8 cellular contexts compared by ENCODE assay signal in genomic region chr5:141922827-141923442, GRCh38. TPM values are rescaled to one million over a fixed set of nuclear protein-coding genes. Genes with fewer than 3 reads are reported as not detected.
DNase-seq lines count a peak whose midpoint lies in the region; ATAC-seq and TF ChIP-seq lines count a peak whose summit lies in the region.
"Not testable (repeated sequence)": the region's sequence is repeated elsewhere in the genome, so short reads cannot be mapped to it uniquely, and the experiment has no call there.

No MANE protein-coding gene starts in this region.

- H3K27ac Mint-ChIP-seq in activated naive CD8-positive, alpha-beta T cell treated with anti-CD3 and anti-CD28 coated beads, Interleukin-2, amount 50 U/mL, for 24 hours, result peak overlapping the region; percentile 88

- H3K27me3 ChIP-seq in RWPE2 (ENCODE audit: insufficient read depth, poor library complexity, severe bottlenecking); kidney epithelial cell (ENCODE audit: control insufficient read depth, insufficient read depth, low read length); osteoblast (ENCODE audit: insufficient read depth, low read length); thymus (ENCODE audit: control insufficient read depth, insufficient read depth): not testable (repeated sequence)

- H4K20me1 ChIP-seq in osteoblast (ENCODE audit: insufficient read depth, low read length), result peaks cover 10% of the 10 kb centered on the region

- peak overlapping the region; percentile 89 for H3K4me3 ChIP-seq in RWPE2 (ENCODE audit: severe bottlenecking)
- H3K4me3 ChIP-seq in epithelial cell of esophagus (ENCODE audit: low read length), result peak overlapping the region; percentile 62
- peak overlapping the region; percentile 73 for H3K4me3 ChIP-seq in kidney epithelial cell (ENCODE audit: low read depth, low read length)
- H3K4me3 ChIP-seq in osteoblast (ENCODE audit: insufficient read depth, low read length), result peak overlapping the region; percentile 90
- peak overlapping the region; percentile 98 for H3K4me3 ChIP-seq in thymus (ENCODE audit: low read length)

- not testable (repeated sequence) for H3K9me3 Mint-ChIP-seq in activated naive CD8-positive, alpha-beta T cell treated with anti-CD3 and anti-CD28 coated beads, Interleukin-2, amount 50 U/mL, for 24 hours

- peaks cover 27% of the 10 kb centered on the region for H3K36me3 Mint-ChIP-seq in activated naive CD8-positive, alpha-beta T cell treated with anti-CD3 and anti-CD28 coated beads, Interleukin-2, amount 50 U/mL, for 24 hours (ENCODE audit: low read depth)

- H3K4me1 Mint-ChIP-seq in activated naive CD8-positive, alpha-beta T cell treated with anti-CD3 and anti-CD28 coated beads, Interleukin-2, amount 50 U/mL, for 24 hours, result peaks cover 20% of the 10 kb centered on the region

- H3K36me3 ChIP-seq in RWPE2 (ENCODE audit: low read depth), result peaks cover 38% of the 10 kb centered on the region
- H3K36me3 ChIP-seq in kidney epithelial cell (ENCODE audit: control insufficient read depth, insufficient read depth, low read length), result not testable (repeated sequence)
- peaks cover 25% of the 10 kb centered on the region for H3K36me3 ChIP-seq in osteoblast (ENCODE audit: insufficient read depth, low read length)
- H3K36me3 ChIP-seq in thymus (ENCODE audit: control insufficient read depth, insufficient read depth), result peaks cover 11% of the 10 kb centered on the region

- DNase-seq in COLO829 (ENCODE audit: low spot score), result peak; percentile 10
- DNase-seq in RWPE2 (ENCODE audit: low spot score); activated naive CD8-positive, alpha-beta T cell treated with anti-CD3 and anti-CD28 coated beads, Interleukin-2, amount 50 U/mL, for 24 hours; epithelial cell of esophagus (ENCODE audit: low read depth); kidney epithelial cell (ENCODE audit: low read depth); osteoblast (ENCODE audit: insufficient read length, low spot score, missing footprints): not testable (repeated sequence)

- H3K4me2 ChIP-seq in osteoblast (ENCODE audit: insufficient read depth, low read length), result peak overlapping the region; percentile 99

- peaks cover 21% of the 10 kb centered on the region for H3K79me2 ChIP-seq in osteoblast (ENCODE audit: insufficient read depth, low read length)

- not testable (repeated sequence) for H3K27me3 Mint-ChIP-seq in activated naive CD8-positive, alpha-beta T cell treated with anti-CD3 and anti-CD28 coated beads, Interleukin-2, amount 50 U/mL, for 24 hours

- H3K27ac ChIP-seq in RWPE2 (ENCODE audit: poor library complexity, severe bottlenecking), result peak overlapping the region; percentile 65
- H3K27ac ChIP-seq in osteoblast (ENCODE audit: low read depth, low read length), result peak overlapping the region; percentile 94
- H3K27ac ChIP-seq in thymus (ENCODE audit: low read depth), result peak overlapping the region; percentile 99

- TF ChIP-seq CTCF in RWPE2 (IDR thresholded peaks at IDR 0.05; ENCODE audit: poor library complexity, severe bottlenecking); epithelial cell of esophagus (IDR thresholded peaks at IDR 0.05; ENCODE audit: insufficient read depth, low read depth, low read length, missing control alignments); kidney epithelial cell (IDR thresholded peaks at IDR 0.05; ENCODE audit: insufficient read depth, low read length, poor library complexity, severe bottlenecking); osteoblast (IDR thresholded peaks at IDR 0.05; ENCODE audit: extremely low read depth, low read depth, low read length): not testable (repeated sequence)

- H3K4me3 Mint-ChIP-seq in activated naive CD8-positive, alpha-beta T cell treated with anti-CD3 and anti-CD28 coated beads, Interleukin-2, amount 50 U/mL, for 24 hours, result peak overlapping the region; percentile 93

- not testable (repeated sequence) for H3K9me3 ChIP-seq in RWPE2 (ENCODE audit: severe bottlenecking); osteoblast (ENCODE audit: low read depth, low read length); thymus (ENCODE audit: control insufficient read depth)

- H3K4me1 ChIP-seq in RWPE2 (ENCODE audit: insufficient read depth, poor library complexity, severe bottlenecking); thymus (ENCODE audit: control insufficient read depth, insufficient read depth, low read length): not testable (repeated sequence)
- H3K4me1 ChIP-seq in osteoblast (ENCODE audit: insufficient read depth, low read length), result peaks cover 14% of the 10 kb centered on the region

- 61% methylated on average over 28 of the region's 28 CpGs for WGBS in thymus

- peak overlapping the region; percentile 92 for H2AFZ ChIP-seq in osteoblast (ENCODE audit: low read length)

- ATAC-seq in HG02571 (IDR thresholded peaks at IDR 0.05; ENCODE audit: unreplicated experiment), result peak; percentile 1
- peak; percentile 3; the same call in 2 of the 3 replicates for ATAC-seq in RWPE2 (ENCODE audit: low read depth)
- not testable (repeated sequence) for ATAC-seq in activated naive CD8-positive, alpha-beta T cell treated with anti-CD3 and anti-CD28 coated beads, Interleukin-2, amount 50 U/mL, for 24 hours

RNA-seq across cellular contexts. Expression of gene DELE1, which starts 0.7 kb away (rescaled TPM):
- total RNA-seq in kidney epithelial cell (62.3 and 74.1 TPM in 2 replicates), osteoblast (50.1 and 52.1 TPM in 2 replicates)
- polyA plus RNA-seq in thymus, result 41.5 TPM

RNA-seq across cellular contexts. Expression of gene PCDH12, which starts 35.1 kb away (rescaled TPM):
- total RNA-seq in kidney epithelial cell, result not detected in 2 replicates
- total RNA-seq in osteoblast, result under 0.01 TPM in 1 of 2 replicates, not detected in the other
- 0.52 TPM for polyA plus RNA-seq in thymus

RNA-seq across cellular contexts. Expression of gene PCDH1, which starts 44.7 kb away (rescaled TPM):
- total RNA-seq in kidney epithelial cell, result 42.4 and 45.5 TPM in 2 replicates
- total RNA-seq in osteoblast, result 0.29 and 1.4 TPM in 2 replicates
- polyA plus RNA-seq in thymus, result 5.1 TPM

RNA-seq across cellular contexts. Expression of gene RNF14, which starts 46.0 kb away (rescaled TPM):
- 68.8 and 95.9 TPM in 2 replicates for total RNA-seq in kidney epithelial cell
- 69.0 and 90.8 TPM in 2 replicates for total RNA-seq in osteoblast
- 31.9 TPM for polyA plus RNA-seq in thymus

Comparison
In these comparisons a context has a peak if more than half of its experiments do, and no peak if none do; other contexts are left out.
1. RNA of gene PCDH1, which starts 44.7 kb away (total RNA-seq): 42.4 to 45.5 TPM in kidney epithelial cell; 0.29 to 1.4 TPM in osteoblast; every median in the first group is over 10 times any median in the second.
2. Peak in every context shown above with its lines, with median percentiles within 50 percentile points of each other: H3K27ac ChIP-seq and H3K4me3 ChIP-seq.